ENCODE assay signal across 15 cellular contexts in the genomic region with DNA sequence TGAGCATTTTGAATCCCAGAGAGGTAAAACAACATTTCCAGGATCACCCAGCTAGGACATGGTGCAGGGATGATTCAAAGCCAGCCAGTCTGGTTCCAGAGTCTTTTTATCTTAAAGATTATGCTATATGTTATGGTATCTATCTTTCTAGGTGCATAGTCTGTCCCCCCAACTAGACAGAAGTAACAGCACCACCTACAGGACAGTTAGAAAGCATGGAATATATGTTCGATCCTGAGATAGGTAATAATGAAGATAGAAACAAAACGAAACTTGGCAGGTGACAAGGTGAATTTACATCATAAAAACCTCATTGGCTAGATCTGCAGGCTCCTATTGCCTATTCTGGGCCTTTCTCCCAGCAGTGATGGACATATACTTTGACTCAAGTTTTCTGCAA.
DNase-seq lines count a peak whose midpoint lies in the region; ATAC-seq and TF ChIP-seq lines count a peak whose summit lies in the region.
"Had no signal": no experiment of that assay in that cellular context is flagged by ENCODE, and none has a peak within 500 bp of the region (broad histone marks: within the 10 kb centered on the region; RNA-seq: fewer than 3 reads in every experiment).

No MANE protein-coding gene starts in this region.

- no peaks in the 10 kb centered on the region for H3K27me3 ChIP-seq in mammary epithelial cell (ENCODE audit: insufficient read depth, low read length)
- no peaks in the 10 kb centered on the region for H3K27me3 ChIP-seq in Loucy (ENCODE audit: insufficient read depth, low read length, poor library complexity, severe bottlenecking)
- H3K27me3 ChIP-seq in WERI-Rb-1 (ENCODE audit: insufficient read depth, low read depth, severe bottlenecking), result no peaks in the 10 kb centered on the region
- H3K27me3 ChIP-seq in smooth muscle cell (ENCODE audit: low read depth), result no peaks in the 10 kb centered on the region

- H3K27ac Mint-ChIP-seq in MCF 10A (ENCODE audit: low read depth, unreplicated experiment), result no peak overlapping the region
- H3K27ac Mint-ChIP-seq: naive B cell had no signal

- dilution Hi-C loops in mammary epithelial cell (cut with HindIII; ENCODE audit: low sequenced_read_pairs), result no loop called here

- H3K9me2 ChIP-seq in Loucy (replicated peaks; ENCODE audit: low read depth, low read length), result no peaks in the 10 kb centered on the region

- 46% methylated on average over 2 of the region's 2 CpGs for WGBS in mammary epithelial cell (ENCODE audit: low coverage, missing lambda C conversion rate)
- WGBS in smooth muscle cell (ENCODE audit: low lambda C conversion rate), result 59% methylated on average over 2 of the region's 2 CpGs

- TF ChIP-seq CTCF in MCF 10A (IDR thresholded peaks at IDR 0.05; ENCODE audit: unreplicated experiment) (peak; percentile 10), mammary epithelial cell (conservative IDR thresholded peaks at IDR 0.05 in 1 of 2, IDR thresholded peaks at IDR 0.05 in 1 of 2; ENCODE audit: extremely low read depth in 1 of 2, insufficient read depth in 1 of 2, low read depth in 1 of 2, low read length in 2 of 2) (peak in 1 of 2 donors; percentile 14), Loucy (conservative IDR thresholded peaks at IDR 0.05; ENCODE audit: low read length) (peak; percentile 60), WERI-Rb-1 (IDR thresholded peaks at IDR 0.05; ENCODE audit: low read depth, low read length) (peak; percentile 29), smooth muscle cell (IDR thresholded peaks at IDR 0.05; ENCODE audit: borderline replicate concordance, insufficient read depth, poor library complexity, severe bottlenecking) (peak; percentile 25)

- H4K20me1 ChIP-seq in mammary epithelial cell (ENCODE audit: insufficient read depth, low read length) (no peaks in the 10 kb centered on the region), Loucy (ENCODE audit: insufficient read depth, low read length, poor library complexity, severe bottlenecking) (no peaks in the 10 kb centered on the region), smooth muscle cell (ENCODE audit: low read depth) (no peaks in the 10 kb centered on the region)

- H3K4me3 ChIP-seq in mammary epithelial cell (replicated peaks in 1 of 3; ENCODE audit: insufficient read depth in 1 of 3, low read depth in 2 of 3, low read length in 3 of 3) (no peak overlapping the region), Loucy (ENCODE audit: low read length, poor library complexity, severe bottlenecking) (no peak overlapping the region), WERI-Rb-1 (ENCODE audit: low read depth, low read length) (no peak overlapping the region), smooth muscle cell (no peak overlapping the region)
- H3K4me3 ChIP-seq: left ventricle myocardium inferior had no signal

- no peaks in the 10 kb centered on the region for H3K36me3 Mint-ChIP-seq in MCF 10A (ENCODE audit: insufficient read depth, unreplicated experiment)
- H3K36me3 Mint-ChIP-seq: naive B cell had no signal

- H3F3A ChIP-seq in Loucy (ENCODE audit: low read depth), result no peaks in the 10 kb centered on the region
- H3F3A ChIP-seq in smooth muscle cell (ENCODE audit: low read depth), result no peaks in the 10 kb centered on the region

- in situ Hi-C loops in mammary epithelial cell (cut with MboI; ENCODE audit: low sequenced_read_pairs in 2 of 2), result no loop called here

- H2AFZ ChIP-seq in mammary epithelial cell (ENCODE audit: low read depth, low read length) (no peak overlapping the region), Loucy (ENCODE audit: low read length) (no peak overlapping the region), smooth muscle cell (ENCODE audit: low read depth) (no peak overlapping the region)

- no peaks in the 10 kb centered on the region for H3K4me1 ChIP-seq in mammary epithelial cell (ENCODE audit: insufficient read depth, low read length)
- H3K4me1 ChIP-seq in Loucy (ENCODE audit: insufficient read depth, low read length, poor library complexity, severe bottlenecking), result no peaks in the 10 kb centered on the region
- H3K4me1 ChIP-seq in smooth muscle cell (ENCODE audit: low read depth), result no peaks in the 10 kb centered on the region
- H3K4me1 ChIP-seq: left ventricle myocardium inferior had no signal

- no peaks in the 10 kb centered on the region for H3K4me1 Mint-ChIP-seq in MCF 10A (ENCODE audit: insufficient read depth, unreplicated experiment)
- H3K4me1 Mint-ChIP-seq: naive B cell had no signal

- H3K36me3 ChIP-seq in mammary epithelial cell (ENCODE audit: insufficient read depth, low read length) (no peaks in the 10 kb centered on the region), Loucy (ENCODE audit: insufficient read depth, low read length) (no peaks in the 10 kb centered on the region), WERI-Rb-1 (no peaks in the 10 kb centered on the region), smooth muscle cell (ENCODE audit: low read depth) (no peaks in the 10 kb centered on the region)
- H3K36me3 ChIP-seq: left ventricle myocardium inferior had no signal

- peaks cover 7% of the 10 kb centered on the region for H3K9me3 Mint-ChIP-seq in MCF 10A (ENCODE audit: unreplicated experiment)

- H3K27me3 Mint-ChIP-seq in MCF 10A (ENCODE audit: insufficient read depth, unreplicated experiment), result no peaks in the 10 kb centered on the region
- H3K27me3 Mint-ChIP-seq: naive B cell had no signal

- DNase-seq in MCF 10A (ENCODE audit: unreplicated experiment), result peak; percentile 27
- no peak for DNase-seq in mammary epithelial cell
- DNase-seq in WERI-Rb-1, result no peak
- DNase-seq in smooth muscle cell (lab: John Stamatoyannopoulos, UW; ENCODE audit: unreplicated experiment), result no peak
- DNase-seq in SIG-M5 treated with dmso at 0.1 percent for 504 hours (lab: John Stamatoyannopoulos, UW; ENCODE audit: unreplicated experiment), result no peak
- no peak for DNase-seq in stimulated activated CD4-positive, alpha-beta T cell treated with anti-CD3 and anti-CD28 coated beads, Interleukin-15, amount 100 ng/mL, for 24 hours
- DNase-seq: activated gamma-delta T cell treated with Interleukin-2 at 50 U/mL for 16 hours, DMS79 treated with DMSO at 0.1 percent for 48 hours, left ventricle myocardium inferior, naive B cell, NCI-H1436, NCI-H774, SW 1271 had no signal

- intact Hi-C loops in MCF 10A (cut with micrococcal nuclease), result no loop called here
- intact Hi-C loops in mammary epithelial cell (cut with micrococcal nuclease), result no loop called here

- H3K9ac ChIP-seq in mammary epithelial cell (ENCODE audit: insufficient read depth, low read length) (no peak overlapping the region), Loucy (ENCODE audit: low read depth, low read length, poor library complexity, severe bottlenecking) (no peak overlapping the region), smooth muscle cell (ENCODE audit: low read depth) (no peak overlapping the region)

- no peak for ATAC-seq in HG02678 (IDR thresholded peaks at IDR 0.05; ENCODE audit: unreplicated experiment)

- POLR2A ChIA-PET in MCF 10A (lab: Yijun Ruan, JAX), result interaction anchor here (0.6 kb wide), 1 partner anchor 38 kb away, joined by 6 read pairs; no protein-coding TSS in a partner anchor

- BruUV-seq in MCF 10A (replicated peaks; lab: Mats Ljungman, UMichigan) (no TSS peak), mammary epithelial cell (replicated peaks; lab: Mats Ljungman, UMichigan) (no TSS peak)

- no peak overlapping the region for H3K27ac ChIP-seq in mammary epithelial cell (ENCODE audit: insufficient read depth, low read depth, low read length)
- H3K27ac ChIP-seq in WERI-Rb-1, result no peak overlapping the region
- H3K27ac ChIP-seq in smooth muscle cell (ENCODE audit: low read depth), result no peak overlapping the region
- H3K27ac ChIP-seq: left ventricle myocardium inferior had no signal

- H3K9me3 ChIP-seq in mammary epithelial cell (replicated peaks; ENCODE audit: insufficient read depth, low read length), result no peaks in the 10 kb centered on the region
- no peaks in the 10 kb centered on the region for H3K9me3 ChIP-seq in Loucy (ENCODE audit: insufficient read depth, low read depth, low read length)
- no peaks in the 10 kb centered on the region for H3K9me3 ChIP-seq in WERI-Rb-1 (ENCODE audit: severe bottlenecking)
- H3K9me3 ChIP-seq in smooth muscle cell (replicated peaks; ENCODE audit: low read depth), result no peaks in the 10 kb centered on the region

- H3K4me3 Mint-ChIP-seq in MCF 10A (ENCODE audit: unreplicated experiment), result no peak overlapping the region
- H3K4me3 Mint-ChIP-seq: naive B cell had no signal

- CTCF ChIA-PET in MCF 10A (lab: Yijun Ruan, JAX), result interaction anchor here (0.7 kb wide), 1 partner anchor 246 kb away, joined by 4 read pairs; no protein-coding TSS in a partner anchor
- CTCF ChIA-PET in mammary epithelial cell (lab: Charles Lee; ENCODE audit: low non-redundant PET), result no interaction called here

- H3K79me2 ChIP-seq in mammary epithelial cell (ENCODE audit: insufficient read depth, low read length), result no peaks in the 10 kb centered on the region
- H3K79me2 ChIP-seq in Loucy (ENCODE audit: insufficient read depth, low read length), result no peaks in the 10 kb centered on the region
- no peaks in the 10 kb centered on the region for H3K79me2 ChIP-seq in smooth muscle cell (ENCODE audit: low read depth)

- H3K4me2 ChIP-seq in mammary epithelial cell (ENCODE audit: insufficient read depth, low read depth, low read length), result no peak overlapping the region
- H3K4me2 ChIP-seq in Loucy (ENCODE audit: low read depth, low read length, poor library complexity, severe bottlenecking), result no peak overlapping the region
- H3K4me2 ChIP-seq in smooth muscle cell, result no peak overlapping the region
